15 cellular contexts compared by ENCODE assay signal in genomic region chr2:228709788-228710371, GRCh38.
DNase-seq lines count a peak whose midpoint lies in the region; ATAC-seq, FAIRE-seq and TF ChIP-seq lines count a peak whose summit lies in the region.
"Had no signal": no experiment of that assay in that cellular context is flagged by ENCODE, and none has a peak within 500 bp of the region (broad histone marks: within the 10 kb centered on the region; RNA-seq: fewer than 3 reads in every experiment).

No MANE protein-coding gene starts in this region.

- H3K36me3 ChIP-seq in liver (ENCODE audit: control insufficient read depth in 4 of 4, insufficient read depth in 3 of 4, low read depth in 1 of 4, low read length in 3 of 4), result no peaks in the 10 kb centered on the region
- H3K36me3 ChIP-seq in lower lobe of right lung, result no peaks in the 10 kb centered on the region
- H3K36me3 ChIP-seq: BLaER1 had no signal

- ATAC-seq in GM19351 (IDR thresholded peaks at IDR 0.05; ENCODE audit: unreplicated experiment), result no peak
- ATAC-seq in lower lobe of right lung, result no peak
- ATAC-seq: HCT116 had no signal

- intact Hi-C loops in lower lobe of right lung (cut with DNase I), result no loop called here

- H3K9me3 ChIP-seq in liver (ENCODE audit: control insufficient read depth in 4 of 4, low read length in 3 of 4), result peaks cover 0 to 5% (median 0%) of the 10 kb centered on the region in 4 donors
- no peaks in the 10 kb centered on the region for H3K9me3 ChIP-seq in lower lobe of right lung

- H3K4me3 ChIP-seq in AG09309 (ENCODE audit: control insufficient read depth, low read depth, low read length) (no peak overlapping the region), liver (ENCODE audit: low read depth in 1 of 3, low read length in 3 of 3) (no peak overlapping the region), lower lobe of right lung (no peak overlapping the region)
- H3K4me3 ChIP-seq: BLaER1 had no signal

- H3K27ac ChIP-seq in liver (ENCODE audit: low read depth in 1 of 2, low read length in 2 of 2), result no peak overlapping the region
- no peak overlapping the region for H3K27ac ChIP-seq in lower lobe of right lung
- H3K27ac ChIP-seq: BLaER1 had no signal

- no peak overlapping the region for H3K9ac ChIP-seq in liver (ENCODE audit: low read depth in 1 of 2, low read length in 2 of 2)
- H3K9ac ChIP-seq: BLaER1 had no signal

- H3K27me3 ChIP-seq in liver (ENCODE audit: control insufficient read depth in 4 of 4, insufficient read depth in 4 of 4, low read length in 3 of 4) (no peaks in the 10 kb centered on the region), lower lobe of right lung (ENCODE audit: low read depth) (no peaks in the 10 kb centered on the region)
- H3K27me3 ChIP-seq: BLaER1 had no signal

- peak; percentile 64 for FAIRE-seq in endometrium (lab: Jason Lieb, UNC)
- FAIRE-seq: A204.1, GM12891, GM19239, HTR-8/SVneo had no signal

- 76% methylated on average over 2 of the region's 2 CpGs for WGBS in liver

- peak in 1 of 2 donors; percentile 18 for TF ChIP-seq RAD21 in liver (IDR thresholded peaks at IDR 0.05)

- DNase-seq in AG09309 (ENCODE audit: low read depth), result peak; percentile 40
- peak; percentile 32 for DNase-seq in GM04504 (ENCODE audit: low read depth)
- no peak for DNase-seq in lower lobe of right lung
- no peak for DNase-seq in NCI-H2029 (lab: John Stamatoyannopoulos, UW)
- DNase-seq: CD8-positive, alpha-beta memory T cell; DMS53 had no signal

- TF ChIP-seq CTCF in AG09309 (IDR thresholded peaks at IDR 0.05; ENCODE audit: control insufficient read depth, insufficient read depth, low read depth, low read length, missing control alignments) (no peak), liver (IDR thresholded peaks at IDR 0.05; ENCODE audit: low read depth, low read length, missing input control) (no peak), lower lobe of right lung (IDR thresholded peaks at IDR 0.05) (no peak)

- peaks cover 0 to 8% (median 0%) of the 10 kb centered on the region in 4 donors for H3K4me1 ChIP-seq in liver (ENCODE audit: control insufficient read depth in 4 of 4, insufficient read depth in 4 of 4, low read length in 3 of 4)
- no peaks in the 10 kb centered on the region for H3K4me1 ChIP-seq in lower lobe of right lung

TF ChIP-seq in liver, 16 proteins besides CTCF, POLR2A, EP300 and RAD21:
- peak; percentile 81 for TF ChIP-seq HNF4A (conservative IDR thresholded peaks at IDR 0.05)
- TF ChIP-seq JUND (IDR thresholded peaks at IDR 0.05), result peak in 1 of 2 donors; percentile 10
- no peak for TF ChIP-seq ZBTB33 (IDR thresholded peaks at IDR 0.05)
- TF ChIP-seq FOXA2 (IDR thresholded peaks at IDR 0.05), result peak; percentile 58
- no peak for TF ChIP-seq REST (IDR thresholded peaks at IDR 0.05)
- TF ChIP-seq SP1 (IDR thresholded peaks at IDR 0.05), result peak; percentile 23
- TF ChIP-seq HNF4G (IDR thresholded peaks at IDR 0.05), result peak; percentile 52
- TF ChIP-seq NR2F2 (IDR thresholded peaks at IDR 0.05), result no peak
- TF ChIP-seq TAF1 (conservative IDR thresholded peaks at IDR 0.05), result no peak
- TF ChIP-seq RXRA (IDR thresholded peaks at IDR 0.05), result peak in 1 of 2 donors; percentile 30
- no peak for TF ChIP-seq GABPA (IDR thresholded peaks at IDR 0.05 in 1 of 2, conservative IDR thresholded peaks at IDR 0.05 in 1 of 2)

Comparison
In these comparisons a context has a peak if more than half of its experiments do, and no peak if none do; other contexts are left out.
1. DNase-seq: peak in AG09309 (single experiment) and GM04504 (single experiment); none in lower lobe of right lung (single experiment) and NCI-H2029 (single experiment).